In genomic region chr18:3246636-3247242, GRCh38 we compare ENCODE assay signal across 8 cellular contexts. TPM values are rescaled to one million over a fixed set of nuclear protein-coding genes. Genes with fewer than 3 reads are reported as not detected.
DNase-seq lines count a peak whose midpoint lies in the region; ATAC-seq and TF ChIP-seq lines count a peak whose summit lies in the region.

No MANE protein-coding gene starts in this region.

- H3K36me3 Mint-ChIP-seq in T-cell: peaks cover 17% of the 10 kb centered on the region
- H3K36me3 Mint-ChIP-seq in endodermal cell (ENCODE audit: low read depth): peaks cover 12% of the 10 kb centered on the region

- no peaks in the 10 kb centered on the region for H3K27me3 Mint-ChIP-seq in T-cell
- no peaks in the 10 kb centered on the region for H3K27me3 Mint-ChIP-seq in endodermal cell (ENCODE audit: insufficient read depth)

- H3K27ac ChIP-seq in endodermal cell (ENCODE audit: low read depth, low read length): peak overlapping the region; percentile 3
- peak overlapping the region; percentile 98 for H3K27ac ChIP-seq in vagina

- TF ChIP-seq POLR2A in vagina (IDR thresholded peaks at IDR 0.05): no peak

- intact Hi-C loops in vagina (cut with DNase I): loop anchor here (10.0 kb wide), 3 partner anchors 92 to 312 kb away; partner anchors contain the start of gene LPIN2

- 76 to 92% methylated on average over 19 to 23 of the region's 23 CpGs for WGBS in endodermal cell (ENCODE audit: insufficient coverage in 1 of 2, insufficient read length in 1 of 2), 2 experiments

- TF ChIP-seq CTCF in AG04449 (IDR thresholded peaks at IDR 0.05; ENCODE audit: insufficient read depth, low read length, missing control alignments) (no peak), endodermal cell (conservative IDR thresholded peaks at IDR 0.05) (no peak), vagina (IDR thresholded peaks at IDR 0.05) (no peak)

- peak overlapping the region; percentile 1 for H3K9ac ChIP-seq in endodermal cell (ENCODE audit: extremely low read depth, low read length, poor library complexity, severe bottlenecking)

- POLR2A ChIA-PET in AG04449 (lab: Yijun Ruan, JAX) (interaction anchor here (0.6 to 2.2 kb wide), 8 partner anchors 9 to 676 kb away, joined by 3 to 16 read pairs (median 4); partner anchors contain the start of genes METTL4 and NDC80), T-cell (lab: Charles Lee) (interaction anchor here in 1 of 2 donors (0.6 kb wide), 1 partner anchor 252 kb away, joined by 5 read pairs; no protein-coding TSS in a partner anchor)

- peak overlapping the region; percentile 89 to 93 for H3K27ac Mint-ChIP-seq in T-cell
- H3K27ac Mint-ChIP-seq in endodermal cell: peak overlapping the region; percentile 100

- H3K9me3 ChIP-seq in endodermal cell (ENCODE audit: control insufficient read depth, low read length): peaks cover 15% of the 10 kb centered on the region
- no peaks in the 10 kb centered on the region for H3K9me3 ChIP-seq in vagina

- CTCF ChIA-PET in AG04449 (lab: Yijun Ruan, JAX): interaction anchor here (0.6 to 5.7 kb wide), 33 partner anchors 8 to 547 kb away, joined by 3 to 66 read pairs (median 4); no protein-coding TSS in a partner anchor
- CTCF ChIA-PET in T-cell (lab: Charles Lee): interaction anchor here (0.5 to 3.6 kb wide), 25 partner anchors 8 to 347 kb away, joined by 3 to 25 read pairs (median 4); no protein-coding TSS in a partner anchor

- DNase-seq in AG04449 (ENCODE audit: low read depth, low spot score) (no peak), T-cell (peak in 3 of 34 experiments; percentile 7 to 34 (median 19)), endodermal cell (peak; percentile 66), myocyte (ENCODE audit: low read depth) (peak; percentile 59), vagina (ENCODE audit: extremely low spot score in 2 of 2) (no peak), NCI-H146 (lab: John Stamatoyannopoulos, UW) (no peak), AG08395 (ENCODE audit: low spot score) (no peak)

- H3K4me3 Mint-ChIP-seq in T-cell (peak overlapping the region; percentile 96 to 98 (median 97)), endodermal cell (peak overlapping the region; percentile 95)

- peak; percentile 0 for ATAC-seq in GM21360 (IDR thresholded peaks at IDR 0.05; ENCODE audit: unreplicated experiment)
- ATAC-seq in T-cell (replicated peaks in 1 of 4): peak in 1 of 4 experiments; percentile 1

- H3K4me1 ChIP-seq in endodermal cell (ENCODE audit: control insufficient read depth, insufficient read depth, low read length) (no peaks in the 10 kb centered on the region), vagina (peaks cover 46% of the 10 kb centered on the region)

- peaks cover 19% of the 10 kb centered on the region for H3K36me3 ChIP-seq in endodermal cell (ENCODE audit: control insufficient read depth, insufficient read depth, low read length)
- no peaks in the 10 kb centered on the region for H3K36me3 ChIP-seq in vagina

- H3K27me3 ChIP-seq in endodermal cell (ENCODE audit: control insufficient read depth, insufficient read depth, low read length, poor library complexity, severe bottlenecking) (no peaks in the 10 kb centered on the region), vagina (no peaks in the 10 kb centered on the region)

- H3K4me1 Mint-ChIP-seq in T-cell (peaks cover 44 to 50% (median 46%) of the 10 kb centered on the region in 3 donors), endodermal cell (peaks cover 25% of the 10 kb centered on the region)

- H3K4me3 ChIP-seq in AG04449 (ENCODE audit: low read depth, low read length) (peak overlapping the region; percentile 44), endodermal cell (ENCODE audit: low read length) (peak overlapping the region; percentile 100), vagina (peak overlapping the region; percentile 93 to 98)

- H3K9me3 Mint-ChIP-seq in T-cell: peaks cover 0 to 7% (median 6%) of the 10 kb centered on the region in 3 donors
- H3K9me3 Mint-ChIP-seq in endodermal cell: peaks cover 11% of the 10 kb centered on the region

RNA-seq across cellular contexts. Expression of gene MYL12A, which starts 0.9 kb away (rescaled TPM):
- total RNA-seq in T-cell (100 to 1,000 TPM; 390 to 456 (median 437) TPM), endodermal cell (100 to 1,000 TPM; 267 to 271 TPM), myocyte (680 and 760 TPM in 2 replicates), vagina (193 TPM)
- 246 TPM for polyA plus RNA-seq in endodermal cell (2013, experiment 1 of 2)
- polyA plus RNA-seq in endodermal cell (2013, experiment 2 of 2): 268 TPM
- polyA plus RNA-seq in myocyte (2012): 776 TPM

RNA-seq across cellular contexts. Expression of gene MYL12B, which starts 15.2 kb away (rescaled TPM):
- total RNA-seq in T-cell: 100 to 1,000 TPM; 159 to 241 (median 206) TPM
- 100 to 1,000 TPM; 190 to 198 TPM for total RNA-seq in endodermal cell
- polyA plus RNA-seq in endodermal cell (2013, experiment 1 of 2): 207 TPM
- polyA plus RNA-seq in endodermal cell (2013, experiment 2 of 2): 210 TPM
- 284 and 330 TPM in 2 replicates for total RNA-seq in myocyte
- polyA plus RNA-seq in myocyte (2012): 624 TPM
- 214 TPM for total RNA-seq in vagina

RNA-seq across cellular contexts. Expression of gene MYOM1, which starts 27.0 kb away (rescaled TPM):
- total RNA-seq in T-cell: 1 to 10 TPM in 4 of 5 donors, under 1 TPM in 1; 0.98 to 7.0 (median 1.9) TPM
- under 1 TPM; 0.49 to 0.88 TPM for total RNA-seq in endodermal cell
- 0.43 TPM for polyA plus RNA-seq in endodermal cell (2013, experiment 1 of 2)
- 0.37 TPM for polyA plus RNA-seq in endodermal cell (2013, experiment 2 of 2)
- 39.9 and 120 TPM in 2 replicates for total RNA-seq in myocyte
- 22.3 TPM for polyA plus RNA-seq in myocyte (2012)
- 1.2 TPM for total RNA-seq in vagina

Comparison
In these comparisons a context has a peak if more than half of its experiments do, and no peak if none do; other contexts are left out.
1. DNase-seq: peak in endodermal cell (single experiment) and myocyte (single experiment); none in AG04449 (single experiment), vagina (0 of 2), NCI-H146 (single experiment) and AG08395 (single experiment).
2. H3K4me3 ChIP-seq: peak in every context shown above with its lines; median percentile 100 in endodermal cell; 96 in vagina; 44 in AG04449.